38 cellular contexts compared by ENCODE assay signal in genomic region chr4:122139139-122139538, GRCh38.
"Had no signal": no experiment of that assay in that cellular context is flagged by ENCODE, and none has a peak within 500 bp of the region (broad histone marks: within the 10 kb centered on the region; RNA-seq: fewer than 3 reads in every experiment).

No MANE protein-coding gene starts in this region.

- H3K36me3 ChIP-seq: adrenal gland, ascending aorta, brain microvascular endothelial cell, breast epithelium, cardiac muscle cell had no signal

- DNase-seq: activated effector memory CD4-positive, alpha-beta T cell treated with anti-CD3 and anti-CD28 coated beads, Interleukin-2, amount 50 U/mL, for 16 hours; activated effector memory CD4-positive, alpha-beta T cell treated with Interleukin-2 at 50 U/mL for 16 hours; activated gamma-delta T cell; activated gamma-delta T cell treated with Interleukin-2 at 50 U/mL for 16 hours; activated naive CD4-positive, alpha-beta T cell; activated naive CD4-positive, alpha-beta T cell treated with anti-CD3 and anti-CD28 coated beads for 36 hours; activated naive CD4-positive, alpha-beta T cell treated with anti-CD3 and anti-CD28 coated beads, Interleukin-2, amount 10 ng/mL, durations not matched to agents 7 days and 5 days; activated naive CD4-positive, alpha-beta T cell treated with anti-CD3 and anti-CD28 coated beads, Interleukin-2, amount 50 U/mL, for 16 hours; activated naive CD4-positive, alpha-beta T cell treated with Interleukin-2 at 50 U/mL for 16 hours; activated naive CD8-positive, alpha-beta T cell treated with anti-CD3 and anti-CD28 coated beads for 36 hours; activated naive CD8-positive, alpha-beta T cell treated with anti-CD3 and anti-CD28 coated beads, Interleukin-2, amount 10 ng/mL, durations not matched to agents 7 days and 5 days; activated naive CD8-positive, alpha-beta T cell treated with anti-CD3 and anti-CD28 coated beads, Interleukin-2, amount 50 U/mL, for 24 hours; activated T-cell treated with anti-CD3 and anti-CD28 coated beads, Interleukin-2, amount 50 U/mL, for 4 hours; activated T-cell treated with anti-CD3 and anti-CD28 coated beads, Interleukin-2, amount 50 U/mL, for 48 hours; activated T-cell treated with anti-CD3 and anti-CD28 coated beads, Interleukin-2, amount 50 U/mL, for 72 hours; adrenal gland; amniotic stem cell; amygdala; anterior cingulate cortex; aorta; body of pancreas; brain microvascular endothelial cell; caudate nucleus; central memory CD4-positive, alpha-beta T cell; cerebellar nuclear complex had no signal

- H3K27me3 Mint-ChIP-seq: activated naive CD4-positive, alpha-beta T cell treated with anti-CD3 and anti-CD28 coated beads, Interleukin-2, amount 50 U/mL, for 24 hours; activated naive CD8-positive, alpha-beta T cell; activated naive CD8-positive, alpha-beta T cell treated with anti-CD3 and anti-CD28 coated beads, Interleukin-2, amount 50 U/mL, for 24 hours; activated T-helper 17 cell treated with anti-CD3 and anti-CD28 coated beads, Interleukin-2, amount 50 U/mL, for 72 hours had no signal

- H3K27ac ChIP-seq: adrenal gland, ascending aorta, body of pancreas, brain microvascular endothelial cell, breast epithelium, cardiac muscle cell had no signal

- H3K9me3 ChIP-seq: adrenal gland, ascending aorta, body of pancreas, breast epithelium had no signal

- H3K9me3 Mint-ChIP-seq: activated naive CD4-positive, alpha-beta T cell treated with anti-CD3 and anti-CD28 coated beads for 36 hours; activated naive CD4-positive, alpha-beta T cell treated with anti-CD3 and anti-CD28 coated beads, Interleukin-2, amount 10 ng/mL, durations not matched to agents 7 days and 5 days; activated naive CD4-positive, alpha-beta T cell treated with anti-CD3 and anti-CD28 coated beads, Interleukin-2, amount 50 U/mL, for 24 hours; activated naive CD4-positive, alpha-beta T cell treated with anti-CD3 and anti-CD28 coated beads, Interleukin-2, amount 50 U/mL, for 72 hours; activated naive CD8-positive, alpha-beta T cell treated with anti-CD3 and anti-CD28 coated beads for 36 hours; activated naive CD8-positive, alpha-beta T cell treated with anti-CD3 and anti-CD28 coated beads, Interleukin-2, amount 50 U/mL, for 24 hours; activated T-cell treated with anti-CD3 and anti-CD28 coated beads, Interleukin-2, amount 50 U/mL, for 4 hours; activated T-cell treated with anti-CD3 and anti-CD28 coated beads, Interleukin-2, amount 50 U/mL, for 72 hours; activated T-helper 1 cell treated with anti-CD3 and anti-CD28 coated beads, Interleukin-12 subunit alpha, Interleukin-12 subunit beta, Interleukin-2, Interleukin-4 antibody, amounts not matched to agents 30 ng/mL and 10 ng/mL and 1 ng/mL, durations not matched to agents 14 hours and 24 hours and 36 hours; activated T-helper 17 cell treated with anti-CD3 and anti-CD28 coated beads, Interleukin-2, amount 50 U/mL, for 72 hours; activated T-helper 2 cell treated with anti-CD3 and anti-CD28 coated beads, Interferon-gamma antibody, Interleukin-2, Interleukin-4, amounts not matched to agents 10 μg/mL and 5 μg/mL and 100 μg/mL, durations not matched to agents 14 hours and 24 hours and 36 hours; central memory CD8-positive, alpha-beta T cell had no signal

- H3K27me3 ChIP-seq: adrenal gland, ascending aorta, body of pancreas, brain microvascular endothelial cell, breast epithelium had no signal

- H3K4me3 Mint-ChIP-seq: activated naive CD4-positive, alpha-beta T cell treated with anti-CD3 and anti-CD28 coated beads for 36 hours; activated naive CD4-positive, alpha-beta T cell treated with anti-CD3 and anti-CD28 coated beads, Interleukin-2, amount 10 ng/mL, durations not matched to agents 7 days and 5 days; activated naive CD4-positive, alpha-beta T cell treated with anti-CD3 and anti-CD28 coated beads, Interleukin-2, amount 50 U/mL, for 24 hours; activated naive CD8-positive, alpha-beta T cell; activated naive CD8-positive, alpha-beta T cell treated with anti-CD3 and anti-CD28 coated beads for 36 hours; activated naive CD8-positive, alpha-beta T cell treated with anti-CD3 and anti-CD28 coated beads, Interleukin-2, amount 10 ng/mL, durations not matched to agents 7 days and 5 days; activated naive CD8-positive, alpha-beta T cell treated with anti-CD3 and anti-CD28 coated beads, Interleukin-2, amount 50 U/mL, for 24 hours; activated T-cell treated with anti-CD3 and anti-CD28 coated beads, Interleukin-2, amount 50 U/mL, for 4 hours; activated T-cell treated with anti-CD3 and anti-CD28 coated beads, Interleukin-2, amount 50 U/mL, for 72 hours; activated T-helper 1 cell treated with anti-CD3 and anti-CD28 coated beads, Interleukin-12 subunit alpha, Interleukin-12 subunit beta, Interleukin-2, Interleukin-4 antibody, amounts not matched to agents 30 ng/mL and 10 ng/mL and 1 ng/mL, durations not matched to agents 14 hours and 24 hours and 36 hours; activated T-helper 17 cell treated with anti-CD3 and anti-CD28 coated beads, Interleukin-2, amount 50 U/mL, for 72 hours; brain; central memory CD8-positive, alpha-beta T cell had no signal

- H3K4me3 ChIP-seq: adrenal gland, ascending aorta, body of pancreas, breast epithelium, cardiac muscle cell had no signal

- H3K36me3 Mint-ChIP-seq: activated naive CD8-positive, alpha-beta T cell; brain had no signal

- H3K27ac Mint-ChIP-seq: activated naive CD4-positive, alpha-beta T cell treated with anti-CD3 and anti-CD28 coated beads for 36 hours; activated naive CD4-positive, alpha-beta T cell treated with anti-CD3 and anti-CD28 coated beads, Interleukin-2, amount 10 ng/mL, durations not matched to agents 7 days and 5 days; activated naive CD4-positive, alpha-beta T cell treated with anti-CD3 and anti-CD28 coated beads, Interleukin-2, amount 50 U/mL, for 24 hours; activated naive CD4-positive, alpha-beta T cell treated with anti-CD3 and anti-CD28 coated beads, Interleukin-2, amount 50 U/mL, for 72 hours; activated naive CD8-positive, alpha-beta T cell; activated naive CD8-positive, alpha-beta T cell treated with anti-CD3 and anti-CD28 coated beads for 36 hours; activated naive CD8-positive, alpha-beta T cell treated with anti-CD3 and anti-CD28 coated beads, Interleukin-2, amount 10 ng/mL, durations not matched to agents 7 days and 5 days; activated naive CD8-positive, alpha-beta T cell treated with anti-CD3 and anti-CD28 coated beads, Interleukin-2, amount 50 U/mL, for 24 hours; activated T-cell treated with anti-CD3 and anti-CD28 coated beads, Interleukin-2, amount 50 U/mL, for 72 hours; activated T-helper 1 cell treated with anti-CD3 and anti-CD28 coated beads, Interleukin-12 subunit alpha, Interleukin-12 subunit beta, Interleukin-2, Interleukin-4 antibody, amounts not matched to agents 30 ng/mL and 10 ng/mL and 1 ng/mL, durations not matched to agents 14 hours and 24 hours and 36 hours; activated T-helper 17 cell treated with anti-CD3 and anti-CD28 coated beads, Interleukin-2, amount 50 U/mL, for 72 hours; activated T-helper 2 cell treated with anti-CD3 and anti-CD28 coated beads, Interferon-gamma antibody, Interleukin-2, Interleukin-4, amounts not matched to agents 10 μg/mL and 5 μg/mL and 100 μg/mL, durations not matched to agents 14 hours and 24 hours and 36 hours; brain had no signal

- ATAC-seq: activated naive CD4-positive, alpha-beta T cell treated with anti-CD3 and anti-CD28 coated beads, Interleukin-2, amount 50 U/mL, for 72 hours; activated naive CD8-positive, alpha-beta T cell treated with anti-CD3 and anti-CD28 coated beads, Interleukin-2, amount 50 U/mL, for 24 hours; activated T-cell treated with anti-CD3 and anti-CD28 coated beads, Interleukin-2, amount 50 U/mL, for 4 hours; activated T-cell treated with anti-CD3 and anti-CD28 coated beads, Interleukin-2, amount 50 U/mL, for 72 hours; activated T-helper 17 cell treated with anti-CD3 and anti-CD28 coated beads, Interleukin-2, amount 50 U/mL, for 72 hours; body of pancreas had no signal

- H3K4me1 ChIP-seq: adrenal gland, ascending aorta, body of pancreas, breast epithelium had no signal

- FAIRE-seq: astrocyte, bronchial epithelial cell had no signal

- H3K4me1 Mint-ChIP-seq: activated naive CD4-positive, alpha-beta T cell treated with anti-CD3 and anti-CD28 coated beads, Interleukin-2, amount 10 ng/mL, durations not matched to agents 7 days and 5 days; activated naive CD4-positive, alpha-beta T cell treated with anti-CD3 and anti-CD28 coated beads, Interleukin-2, amount 50 U/mL, for 24 hours; activated naive CD8-positive, alpha-beta T cell treated with anti-CD3 and anti-CD28 coated beads for 36 hours; activated naive CD8-positive, alpha-beta T cell treated with anti-CD3 and anti-CD28 coated beads, Interleukin-2, amount 10 ng/mL, durations not matched to agents 7 days and 5 days; activated naive CD8-positive, alpha-beta T cell treated with anti-CD3 and anti-CD28 coated beads, Interleukin-2, amount 50 U/mL, for 24 hours; activated T-helper 17 cell treated with anti-CD3 and anti-CD28 coated beads, Interleukin-2, amount 50 U/mL, for 72 hours; brain; central memory CD8-positive, alpha-beta T cell had no signal
